Comparison of ENCODE assay signal across 8 cellular contexts in genomic region chr7:120950026-120950538, GRCh38. TPM values are rescaled to one million over a fixed set of nuclear protein-coding genes. Genes with fewer than 3 reads are reported as not detected.
A peak's percentile ranks its signal among the peaks of the same experiment; 100 is the strongest.
DNase-seq lines count a peak whose midpoint lies in the region; ATAC-seq and TF ChIP-seq lines count a peak whose summit lies in the region.

No MANE protein-coding gene starts in this region.

- TF ChIP-seq EP300 in transverse colon (IDR thresholded peaks at IDR 0.05; ENCODE audit: low read depth), result no peak

- no peak for ATAC-seq in activated T-cell treated with anti-CD3 and anti-CD28 coated beads, Interleukin-2, amount 50 U/mL, for 4 hours
- ATAC-seq in activated naive CD8-positive, alpha-beta T cell treated with anti-CD3 and anti-CD28 coated beads, Interleukin-2, amount 10 ng/mL, durations not matched to agents 7 days and 5 days (ENCODE audit: low read depth), result no peak
- no peak for ATAC-seq in HG03460 (IDR thresholded peaks at IDR 0.05; ENCODE audit: unreplicated experiment)

- WGBS in liver, result 2% methylated on average over 10 of the region's 10 CpGs
- 0 to 2% methylated on average over 8 to 10 of the region's 10 CpGs for WGBS in transverse colon (ENCODE audit: low coverage in 1 of 2), 2 donors

- H3K36me3 Mint-ChIP-seq in activated T-cell treated with anti-CD3 and anti-CD28 coated beads, Interleukin-2, amount 50 U/mL, for 4 hours (ENCODE audit: insufficient read depth), result no peaks in the 10 kb centered on the region
- peaks cover 8% of the 10 kb centered on the region for H3K36me3 Mint-ChIP-seq in activated naive CD8-positive, alpha-beta T cell treated with anti-CD3 and anti-CD28 coated beads, Interleukin-2, amount 10 ng/mL, durations not matched to agents 7 days and 5 days

- DNase-seq in activated T-cell treated with anti-CD3 and anti-CD28 coated beads, Interleukin-2, amount 50 U/mL, for 4 hours, result no peak
- DNase-seq in activated T-cell treated with anti-CD3 and anti-CD28 coated beads, Interleukin-2, amount 50 U/mL, for 48 hours, result no peak
- no peak for DNase-seq in activated naive CD8-positive, alpha-beta T cell treated with anti-CD3 and anti-CD28 coated beads, Interleukin-2, amount 10 ng/mL, durations not matched to agents 7 days and 5 days
- DNase-seq in transverse colon (no peak), amniotic stem cell (lab: John Stamatoyannopoulos, UW) (no peak), GOT3 (lab: John Stamatoyannopoulos, UW) (no peak)

- no peaks in the 10 kb centered on the region for H3K27me3 ChIP-seq in liver (ENCODE audit: control insufficient read depth in 4 of 4, insufficient read depth in 4 of 4, low read length in 3 of 4)
- no peaks in the 10 kb centered on the region for H3K27me3 ChIP-seq in transverse colon

- H3K27me3 Mint-ChIP-seq in activated T-cell treated with anti-CD3 and anti-CD28 coated beads, Interleukin-2, amount 50 U/mL, for 4 hours (ENCODE audit: low read depth), result peaks cover 22% of the 10 kb centered on the region
- H3K27me3 Mint-ChIP-seq in activated naive CD8-positive, alpha-beta T cell treated with anti-CD3 and anti-CD28 coated beads, Interleukin-2, amount 10 ng/mL, durations not matched to agents 7 days and 5 days, result peaks cover 16% of the 10 kb centered on the region

- H3K27ac ChIP-seq in liver (ENCODE audit: low read depth in 1 of 2, low read length in 2 of 2) (peak overlapping the region; percentile 64 to 88), transverse colon (peak overlapping the region; percentile 92 to 95 (median 94))

- H3K4me3 Mint-ChIP-seq in activated T-cell treated with anti-CD3 and anti-CD28 coated beads, Interleukin-2, amount 50 U/mL, for 4 hours, result peak overlapping the region; percentile 96
- H3K4me3 Mint-ChIP-seq in activated naive CD8-positive, alpha-beta T cell treated with anti-CD3 and anti-CD28 coated beads, Interleukin-2, amount 10 ng/mL, durations not matched to agents 7 days and 5 days, result peak overlapping the region; percentile 94

- no peak for TF ChIP-seq POLR2A in transverse colon (IDR thresholded peaks at IDR 0.05)

- peak overlapping the region; percentile 58 to 86 for H3K9ac ChIP-seq in liver (ENCODE audit: low read depth in 1 of 2, low read length in 2 of 2)

- in situ Hi-C loops in transverse colon (cut with MboI; ENCODE audit: low pct_ligation_motif_present in 1 of 4, low pct_unique_long_range_greater_than_20kb in 1 of 4, low sequenced_read_pairs in 3 of 4), result no loop called here

- H3K4me1 ChIP-seq in liver (ENCODE audit: control insufficient read depth in 4 of 4, insufficient read depth in 4 of 4, low read length in 3 of 4), result peaks cover 2 to 24% (median 8%) of the 10 kb centered on the region in 4 donors
- H3K4me1 ChIP-seq in transverse colon, result peaks cover 9 to 44% (median 13%) of the 10 kb centered on the region in 4 donors

- peak overlapping the region; percentile 98 for H3K27ac Mint-ChIP-seq in activated naive CD8-positive, alpha-beta T cell treated with anti-CD3 and anti-CD28 coated beads, Interleukin-2, amount 10 ng/mL, durations not matched to agents 7 days and 5 days

- POLR2A ChIA-PET in activated naive CD8-positive, alpha-beta T cell treated with anti-CD3 and anti-CD28 coated beads, Interleukin-2, amount 10 ng/mL, durations not matched to agents 7 days and 5 days (lab: Charles Lee), result interaction anchor here (0.5 to 1.0 kb wide), 6 partner anchors 9 to 491 kb away, joined by 3 to 9 read pairs (median 4); partner anchors contain the start of gene FAM3C

- H3K9me3 Mint-ChIP-seq in activated T-cell treated with anti-CD3 and anti-CD28 coated beads, Interleukin-2, amount 50 U/mL, for 4 hours, result no peaks in the 10 kb centered on the region
- no peaks in the 10 kb centered on the region for H3K9me3 Mint-ChIP-seq in activated naive CD8-positive, alpha-beta T cell treated with anti-CD3 and anti-CD28 coated beads, Interleukin-2, amount 10 ng/mL, durations not matched to agents 7 days and 5 days

- intact Hi-C loops in transverse colon (cut with DNase I; ENCODE audit: low total_unique reads), result loop anchor here (10.0 kb wide), 1 partner anchor 145 kb away; no protein-coding TSS in a partner anchor

- peak overlapping the region; percentile 46 to 85 (median 82) for H3K4me3 ChIP-seq in liver (ENCODE audit: low read depth in 1 of 3, low read length in 3 of 3)
- peak overlapping the region; percentile 30 to 63 (median 58) for H3K4me3 ChIP-seq in transverse colon

- TF ChIP-seq RAD21 in liver (IDR thresholded peaks at IDR 0.05), result no peak

- no peaks in the 10 kb centered on the region for H3K9me3 ChIP-seq in liver (ENCODE audit: control insufficient read depth in 4 of 4, low read length in 3 of 4)
- no peaks in the 10 kb centered on the region for H3K9me3 ChIP-seq in transverse colon

- H3K36me3 ChIP-seq in liver (ENCODE audit: control insufficient read depth in 4 of 4, insufficient read depth in 3 of 4, low read depth in 1 of 4, low read length in 3 of 4), result peaks cover 0 to 11% (median 8%) of the 10 kb centered on the region in 4 donors
- H3K36me3 ChIP-seq in transverse colon, result peaks cover 0 to 20% (median 3%) of the 10 kb centered on the region in 4 donors

- peaks cover 21% of the 10 kb centered on the region for H3K4me1 Mint-ChIP-seq in activated T-cell treated with anti-CD3 and anti-CD28 coated beads, Interleukin-2, amount 50 U/mL, for 4 hours (ENCODE audit: low read depth)
- peaks cover 10% of the 10 kb centered on the region for H3K4me1 Mint-ChIP-seq in activated naive CD8-positive, alpha-beta T cell treated with anti-CD3 and anti-CD28 coated beads, Interleukin-2, amount 10 ng/mL, durations not matched to agents 7 days and 5 days

- TF ChIP-seq CTCF in liver (IDR thresholded peaks at IDR 0.05; ENCODE audit: low read depth, low read length, missing input control) (no peak), transverse colon (IDR thresholded peaks at IDR 0.05) (no peak)

TF ChIP-seq in liver, 16 proteins besides CTCF, POLR2A, EP300 and RAD21:
- TF ChIP-seq HNF4A (conservative IDR thresholded peaks at IDR 0.05), result peak; percentile 7 to 17
- no peak for TF ChIP-seq SP1 (IDR thresholded peaks at IDR 0.05)
- TF ChIP-seq FOXA2 (IDR thresholded peaks at IDR 0.05), result peak; percentile 46
- peak; percentile 76 for TF ChIP-seq MAX (IDR thresholded peaks at IDR 0.05)
TF ChIP-seq in liver: peak in this region for 3.

RNA-seq across cellular contexts. Expression of gene ING3, which starts 0.5 kb away (rescaled TPM):
- 10 to 100 TPM; 23.9 to 29.4 (median 27.5) TPM for total RNA-seq in activated T-cell treated with anti-CD3 and anti-CD28 coated beads, Interleukin-2, amount 50 U/mL, for 4 hours
- total RNA-seq in activated naive CD8-positive, alpha-beta T cell treated with anti-CD3 and anti-CD28 coated beads, Interleukin-2, amount 10 ng/mL, durations not matched to agents 7 days and 5 days, result 10 to 100 TPM; 20.4 to 23.3 TPM
- total RNA-seq in liver, result 10 to 100 TPM in 1 of 2 donors, 1 to 10 TPM in 1; 10.0 to 14.0 TPM
- 10 to 100 TPM in 1 of 2 donors, 1 to 10 TPM in 1; 3.8 to 11.9 TPM for polyA plus RNA-seq in liver
- 10 to 100 TPM in 3 of 4 donors, 1 to 10 TPM in 1; 1.5 to 23.6 (median 16.2) TPM for total RNA-seq in transverse colon

RNA-seq across cellular contexts. Expression of gene CPED1, which starts 38.4 kb away (rescaled TPM):
- total RNA-seq in activated T-cell treated with anti-CD3 and anti-CD28 coated beads, Interleukin-2, amount 50 U/mL, for 4 hours, result under 1 TPM; 0.20 to 0.69 (median 0.38) TPM
- not detected for total RNA-seq in activated naive CD8-positive, alpha-beta T cell treated with anti-CD3 and anti-CD28 coated beads, Interleukin-2, amount 10 ng/mL, durations not matched to agents 7 days and 5 days
- total RNA-seq in liver, result 10 to 100 TPM in 1 of 2 donors, 1 to 10 TPM in 1; 8.5 to 58.0 TPM
- 10 to 100 TPM; 11.1 to 18.1 TPM for polyA plus RNA-seq in liver
- total RNA-seq in transverse colon, result 10 to 100 TPM in 3 of 4 donors, 1 to 10 TPM in 1; 4.4 to 20.2 (median 14.0) TPM
